12 cellular contexts compared by ENCODE assay signal in genomic region chr4:55768291-55768690, GRCh38. TPM values are rescaled to one million over a fixed set of nuclear protein-coding genes. Genes with fewer than 3 reads are reported as not detected.
DNase-seq lines count a peak whose midpoint lies in the region; ATAC-seq and TF ChIP-seq lines count a peak whose summit lies in the region.
"Had no signal": no experiment of that assay in that cellular context is flagged by ENCODE, and none has a peak within 500 bp of the region (broad histone marks: within the 10 kb centered on the region; RNA-seq: fewer than 3 reads in every experiment).

No MANE protein-coding gene starts in this region.

- TF ChIP-seq POLR2A in erythroblast (IDR thresholded peaks at IDR 0.05; ENCODE audit: low read length), result no peak

- TF ChIP-seq EP300 in SK-N-SH (IDR thresholded peaks at IDR 0.05; ENCODE audit: borderline replicate concordance in 1 of 2, low read depth in 1 of 2, low read length in 1 of 2), result no peak

- 63% methylated on average over 3 of the region's 3 CpGs for WGBS in SK-N-SH (ENCODE audit: low lambda C conversion rate)
- 66% methylated on average over 3 of the region's 3 CpGs for WGBS in smooth muscle cell (ENCODE audit: low lambda C conversion rate)

- H3F3A ChIP-seq in SK-N-SH (replicated peaks; ENCODE audit: insufficient read depth), result no peaks in the 10 kb centered on the region
- no peaks in the 10 kb centered on the region for H3F3A ChIP-seq in smooth muscle cell (ENCODE audit: low read depth)

- no peaks in the 10 kb centered on the region for H3K27me3 ChIP-seq in SK-N-SH (ENCODE audit: insufficient read depth)
- H3K27me3 ChIP-seq in smooth muscle cell (ENCODE audit: low read depth), result no peaks in the 10 kb centered on the region
- no peaks in the 10 kb centered on the region for H3K27me3 ChIP-seq in upper lobe of right lung
- H3K27me3 ChIP-seq: heart left ventricle, Peyer's patch had no signal

- no peak overlapping the region for H3K4me2 ChIP-seq in SK-N-SH
- H3K4me2 ChIP-seq in smooth muscle cell, result no peak overlapping the region

- intact Hi-C loops in upper lobe of right lung (cut with DNase I), result no loop called here

- no peak overlapping the region for H3K4me3 ChIP-seq in SK-N-SH (ENCODE audit: low read depth in 2 of 2, low read length in 1 of 2)
- no peak overlapping the region for H3K4me3 ChIP-seq in smooth muscle cell
- no peak overlapping the region for H3K4me3 ChIP-seq in upper lobe of right lung
- H3K4me3 ChIP-seq: heart left ventricle, Peyer's patch had no signal

- no peaks in the 10 kb centered on the region for H3K9me2 ChIP-seq in SK-N-SH

- H4K20me1 ChIP-seq in SK-N-SH (ENCODE audit: insufficient read depth), result no peaks in the 10 kb centered on the region
- H4K20me1 ChIP-seq in smooth muscle cell (ENCODE audit: low read depth), result no peaks in the 10 kb centered on the region

- no peak for TF ChIP-seq RAD21 in SK-N-SH (IDR thresholded peaks at IDR 0.05; ENCODE audit: low read length)

- H3K9me3 ChIP-seq in SK-N-SH (no peaks in the 10 kb centered on the region), smooth muscle cell (replicated peaks; ENCODE audit: low read depth) (no peaks in the 10 kb centered on the region), upper lobe of right lung (no peaks in the 10 kb centered on the region)
- H3K9me3 ChIP-seq: heart left ventricle, Peyer's patch had no signal

- H3K4me1 ChIP-seq in SK-N-SH (ENCODE audit: control insufficient read depth in 1 of 2, insufficient read depth in 2 of 2, low read depth in 1 of 2, low read length in 1 of 2) (no peaks in the 10 kb centered on the region), smooth muscle cell (ENCODE audit: low read depth) (peaks cover 14% of the 10 kb centered on the region), upper lobe of right lung (no peaks in the 10 kb centered on the region)
- H3K4me1 ChIP-seq: heart left ventricle, Peyer's patch had no signal

- POLR2A ChIA-PET in SK-N-SH (lab: Yijun Ruan, JAX), result no interaction called here

- no peak for TF ChIP-seq CTCF in SK-N-SH (IDR thresholded peaks at IDR 0.05)
- no peak for TF ChIP-seq CTCF in smooth muscle cell (IDR thresholded peaks at IDR 0.05; ENCODE audit: borderline replicate concordance, insufficient read depth, poor library complexity, severe bottlenecking)
- TF ChIP-seq CTCF in upper lobe of right lung (IDR thresholded peaks at IDR 0.05), result no peak

- H2AFZ ChIP-seq in SK-N-SH (ENCODE audit: low read depth) (peak overlapping the region; percentile 60; the same call in 1 of the 2 replicates), smooth muscle cell (ENCODE audit: low read depth) (peak overlapping the region; percentile 54)

- no peaks in the 10 kb centered on the region for H3K79me2 ChIP-seq in SK-N-SH (ENCODE audit: insufficient read depth)
- no peaks in the 10 kb centered on the region for H3K79me2 ChIP-seq in smooth muscle cell (ENCODE audit: low read depth)

- peak; percentile 60 for DNase-seq in HCEC 1CT
- no peak for DNase-seq in SK-N-SH
- peak; percentile 94 for DNase-seq in fibroblast of the conjunctiva (ENCODE audit: low read depth)
- DNase-seq in smooth muscle cell (lab: John Stamatoyannopoulos, UW; ENCODE audit: unreplicated experiment), result no peak
- DNase-seq in pons (ENCODE audit: low spot score), result no peak
- DNase-seq in upper lobe of right lung, result no peak
- DNase-seq in erythroblast (lab: John Stamatoyannopoulos, UW), result no peak
- DNase-seq: activated CD4-positive, alpha-beta T cell treated with anti-CD3 and anti-CD28 coated beads, Interleukin-2, amount 10 ng/mL, durations not matched to agents 7 days and 5 days; activated naive CD8-positive, alpha-beta T cell treated with anti-CD3 and anti-CD28 coated beads, Interleukin-2, amount 10 ng/mL, durations not matched to agents 7 days and 5 days; heart left ventricle; NCI-H1092 treated with DMSO at 0.1 percent for 48 hours; Peyer's patch had no signal

- ATAC-seq in upper lobe of right lung, result no peak

- H3K9ac ChIP-seq in SK-N-SH, result no peak overlapping the region
- H3K9ac ChIP-seq in smooth muscle cell (ENCODE audit: low read depth), result no peak overlapping the region

- CTCF ChIA-PET in SK-N-SH (lab: Yijun Ruan, JAX), result no interaction called here

- H3K27ac ChIP-seq in SK-N-SH (ENCODE audit: low read depth in 2 of 2, low read length in 1 of 2) (no peak overlapping the region), smooth muscle cell (ENCODE audit: low read depth) (no peak overlapping the region), upper lobe of right lung (no peak overlapping the region)
- H3K27ac ChIP-seq: heart left ventricle, Peyer's patch had no signal

- H3K36me3 ChIP-seq in SK-N-SH (replicated peaks in 1 of 2; ENCODE audit: control insufficient read depth in 1 of 2, insufficient read depth in 2 of 2, low read length in 1 of 2) (no peaks in the 10 kb centered on the region), smooth muscle cell (ENCODE audit: low read depth) (no peaks in the 10 kb centered on the region), upper lobe of right lung (no peaks in the 10 kb centered on the region)
- H3K36me3 ChIP-seq: heart left ventricle, Peyer's patch had no signal

TF ChIP-seq in SK-N-SH, 30 proteins besides CTCF, POLR2A, EP300 and RAD21:
- TF ChIP-seq JUND (IDR thresholded peaks at IDR 0.05), result peak; percentile 35; the same call in 1 of the 2 replicates
- no peak for TF ChIP-seq EZH2phosphoT487 (IDR thresholded peaks at IDR 0.05; ENCODE audit: borderline replicate concordance, low read depth)
TF ChIP-seq in SK-N-SH: peak in this region for 1.

RNA-seq across cellular contexts. Expression of gene EXOC1L, which starts 51.3 kb away (rescaled TPM):
- polyA plus RNA-seq in SK-N-SH (2012; rRNA removed) (not detected in 2 replicates), smooth muscle cell (not detected in 2 replicates)
- polyA plus RNA-seq in SK-N-SH (2012; cell fraction: cytosol; rRNA removed), result 0.04 and 0.19 TPM in 2 replicates
- polyA plus RNA-seq in SK-N-SH (2012; cell fraction: nucleus; rRNA removed), result not detected in 2 replicates
- total RNA-seq in smooth muscle cell (not detected in 2 replicates), upper lobe of right lung (not detected)
- total RNA-seq: activated CD4-positive, alpha-beta T cell treated with anti-CD3 and anti-CD28 coated beads, Interleukin-2, amount 10 ng/mL, durations not matched to agents 7 days and 5 days; activated naive CD8-positive, alpha-beta T cell treated with anti-CD3 and anti-CD28 coated beads, Interleukin-2, amount 10 ng/mL, durations not matched to agents 7 days and 5 days; heart left ventricle; Peyer's patch had no signal
- polyA plus RNA-seq: heart left ventricle had no signal

Comparison
In these comparisons a context has a peak if more than half of its experiments do, and no peak if none do; other contexts are left out.
1. DNase-seq: peak in HCEC 1CT (single experiment) and fibroblast of the conjunctiva (single experiment); none in SK-N-SH (single experiment), smooth muscle cell (single experiment), pons (single experiment), upper lobe of right lung (single experiment) and erythroblast (0 of 2).